In the genomic region with DNA sequence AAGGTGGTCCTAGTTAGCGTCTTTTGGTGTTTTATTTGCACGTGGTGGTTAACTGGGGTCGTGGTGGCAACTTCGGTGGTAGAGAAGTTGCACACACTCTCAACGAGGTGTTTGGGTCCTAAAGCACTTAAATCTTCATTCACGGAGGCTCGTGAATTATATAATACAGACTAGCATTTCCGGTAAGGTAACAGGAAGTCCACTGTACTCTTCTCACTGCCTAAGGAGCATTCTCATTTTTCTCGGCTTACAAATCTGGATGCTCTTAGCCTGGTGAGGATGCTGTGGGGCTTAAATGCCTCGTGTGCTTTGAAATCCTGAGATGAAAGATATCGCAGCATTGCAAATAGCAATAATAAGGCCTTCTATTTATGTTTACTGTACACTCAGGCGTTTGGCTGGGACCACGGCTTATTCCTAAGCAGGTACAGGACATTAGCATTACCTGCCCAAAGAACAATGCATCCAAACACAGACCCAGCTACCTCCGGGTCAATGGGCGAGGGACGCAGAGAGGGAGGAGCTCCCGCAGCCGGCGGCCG, we compare ENCODE assay signal across 8 cellular contexts. TPM values are rescaled to one million over a fixed set of nuclear protein-coding genes. Genes with fewer than 3 reads are reported as not detected.
DNase-seq lines count a peak whose midpoint lies in the region; ATAC-seq lines count a peak whose summit lies in the region.

No MANE protein-coding gene starts in this region.

- H3K9me3 ChIP-seq in iPS DF 6.9 (ENCODE audit: control insufficient read depth, insufficient read depth, low read length) = no peaks in the 10 kb centered on the region
- no peaks in the 10 kb centered on the region for H3K9me3 ChIP-seq in skeletal muscle tissue (ENCODE audit: control insufficient read depth in 3 of 3, low read length in 3 of 3)

- H3K27ac ChIP-seq in iPS DF 6.9 (ENCODE audit: low read length) (no peak overlapping the region), skeletal muscle tissue (ENCODE audit: low read depth, low read length) (peak overlapping the region; percentile 92)

- H3K36me3 ChIP-seq in iPS DF 6.9 (ENCODE audit: control insufficient read depth, insufficient read depth, low read length) = peaks cover 7% of the 10 kb centered on the region; the same call in 1 of the 2 replicates
- H3K36me3 ChIP-seq in skeletal muscle tissue (ENCODE audit: control insufficient read depth in 3 of 3, insufficient read depth in 3 of 3, low read length in 3 of 3) = peaks cover 13 to 15% (median 13%) of the 10 kb centered on the region in 3 donors

- H3K4me1 ChIP-seq in iPS DF 6.9 (ENCODE audit: control insufficient read depth, insufficient read depth, low read length) = peaks cover 2% of the 10 kb centered on the region; the same call in 1 of the 2 replicates
- H3K4me1 ChIP-seq in skeletal muscle tissue (ENCODE audit: control insufficient read depth in 3 of 3, insufficient read depth in 3 of 3, low read length in 3 of 3) = peaks cover 19 to 35% (median 27%) of the 10 kb centered on the region in 3 donors

- peak; percentile 47 for DNase-seq in AG20443 (ENCODE audit: low spot score)
- DNase-seq in NCI-H1105 treated with DMSO at 0.1 percent for 48 hours (lab: John Stamatoyannopoulos, UW) = peak; percentile 57
- DNase-seq in activated naive CD8-positive, alpha-beta T cell treated with anti-CD3 and anti-CD28 coated beads, Interleukin-2, amount 10 ng/mL, durations not matched to agents 7 days and 5 days = no peak
- no peak for DNase-seq in iPS DF 6.9 (ENCODE audit: low read depth, low spot score)

- H3K4me3 ChIP-seq in iPS DF 6.9 (ENCODE audit: low read length) = peak overlapping the region; percentile 89; the same call in 1 of the 2 replicates
- H3K4me3 ChIP-seq in skeletal muscle tissue (ENCODE audit: low read length in 3 of 3) = peak overlapping the region; percentile 66 to 90 (median 82)

- peak overlapping the region; percentile 100 for H3K4me3 Mint-ChIP-seq in activated naive CD8-positive, alpha-beta T cell treated with anti-CD3 and anti-CD28 coated beads, Interleukin-2, amount 10 ng/mL, durations not matched to agents 7 days and 5 days

- peaks cover 34% of the 10 kb centered on the region for H3K4me1 Mint-ChIP-seq in activated naive CD8-positive, alpha-beta T cell treated with anti-CD3 and anti-CD28 coated beads, Interleukin-2, amount 10 ng/mL, durations not matched to agents 7 days and 5 days

- peak overlapping the region; percentile 85 to 94 (median 88) for H3K9ac ChIP-seq in skeletal muscle tissue (ENCODE audit: low read depth in 1 of 3, low read length in 3 of 3)

- peak overlapping the region; percentile 99 for H3K27ac Mint-ChIP-seq in activated naive CD8-positive, alpha-beta T cell treated with anti-CD3 and anti-CD28 coated beads, Interleukin-2, amount 10 ng/mL, durations not matched to agents 7 days and 5 days

- no CpG with 5 or more reads among the region's 20 CpGs for WGBS in iPS DF 6.9 (ENCODE audit: insufficient coverage, insufficient read length)

- ATAC-seq in GM18861 (IDR thresholded peaks at IDR 0.05; ENCODE audit: unreplicated experiment) = peak; percentile 24
- peak; percentile 43 for ATAC-seq in activated naive CD8-positive, alpha-beta T cell treated with anti-CD3 and anti-CD28 coated beads, Interleukin-2, amount 10 ng/mL, durations not matched to agents 7 days and 5 days (ENCODE audit: low read depth)
- no peak for ATAC-seq in GM18502 (IDR thresholded peaks at IDR 0.05; ENCODE audit: poor library complexity, unreplicated experiment)
- no peak for ATAC-seq in HG02610 (IDR thresholded peaks at IDR 0.05; ENCODE audit: unreplicated experiment)

- no peaks in the 10 kb centered on the region for H3K27me3 Mint-ChIP-seq in activated naive CD8-positive, alpha-beta T cell treated with anti-CD3 and anti-CD28 coated beads, Interleukin-2, amount 10 ng/mL, durations not matched to agents 7 days and 5 days

- H3K27me3 ChIP-seq in iPS DF 6.9 (ENCODE audit: control insufficient read depth, insufficient read depth, low read length) (no peaks in the 10 kb centered on the region), skeletal muscle tissue (ENCODE audit: control insufficient read depth in 3 of 3, insufficient read depth in 3 of 3, low read length in 3 of 3) (no peaks in the 10 kb centered on the region)

- H3K9me3 Mint-ChIP-seq in activated naive CD8-positive, alpha-beta T cell treated with anti-CD3 and anti-CD28 coated beads, Interleukin-2, amount 10 ng/mL, durations not matched to agents 7 days and 5 days = no peaks in the 10 kb centered on the region

- peaks cover 18% of the 10 kb centered on the region for H3K36me3 Mint-ChIP-seq in activated naive CD8-positive, alpha-beta T cell treated with anti-CD3 and anti-CD28 coated beads, Interleukin-2, amount 10 ng/mL, durations not matched to agents 7 days and 5 days

- POLR2A ChIA-PET in activated naive CD8-positive, alpha-beta T cell treated with anti-CD3 and anti-CD28 coated beads, Interleukin-2, amount 10 ng/mL, durations not matched to agents 7 days and 5 days (lab: Charles Lee) = interaction anchor here (0.6 to 3.0 kb wide), 12 partner anchors 10 to 1413 kb away, joined by 3 to 15 read pairs (median 4); partner anchors contain the start of genes C16orf87, ITFG1, ORC6 and PHKB

RNA-seq across cellular contexts. Expression of gene DNAJA2, which starts 1.0 kb away (rescaled TPM):
- total RNA-seq in activated naive CD8-positive, alpha-beta T cell treated with anti-CD3 and anti-CD28 coated beads, Interleukin-2, amount 10 ng/mL, durations not matched to agents 7 days and 5 days = 10 to 100 TPM; 60.0 to 62.3 TPM
- 44.9 TPM for total RNA-seq in skeletal muscle tissue

Comparison
In these comparisons a context has a peak if more than half of its experiments do, and no peak if none do; other contexts are left out.
1. DNase-seq: peak in AG20443 (single experiment) and NCI-H1105 treated with DMSO at 0.1 percent for 48 hours (single experiment); none in activated naive CD8-positive, alpha-beta T cell treated with anti-CD3 and anti-CD28 coated beads, Interleukin-2, amount 10 ng/mL, durations not matched to agents 7 days and 5 days (single experiment) and iPS DF 6.9 (single experiment).
2. ATAC-seq: peak in GM18861 (single experiment) and activated naive CD8-positive, alpha-beta T cell treated with anti-CD3 and anti-CD28 coated beads, Interleukin-2, amount 10 ng/mL, durations not matched to agents 7 days and 5 days (single experiment); none in GM18502 (single experiment) and HG02610 (single experiment).